Comparison of ENCODE assay signal across 8 cellular contexts in the genomic region with DNA sequence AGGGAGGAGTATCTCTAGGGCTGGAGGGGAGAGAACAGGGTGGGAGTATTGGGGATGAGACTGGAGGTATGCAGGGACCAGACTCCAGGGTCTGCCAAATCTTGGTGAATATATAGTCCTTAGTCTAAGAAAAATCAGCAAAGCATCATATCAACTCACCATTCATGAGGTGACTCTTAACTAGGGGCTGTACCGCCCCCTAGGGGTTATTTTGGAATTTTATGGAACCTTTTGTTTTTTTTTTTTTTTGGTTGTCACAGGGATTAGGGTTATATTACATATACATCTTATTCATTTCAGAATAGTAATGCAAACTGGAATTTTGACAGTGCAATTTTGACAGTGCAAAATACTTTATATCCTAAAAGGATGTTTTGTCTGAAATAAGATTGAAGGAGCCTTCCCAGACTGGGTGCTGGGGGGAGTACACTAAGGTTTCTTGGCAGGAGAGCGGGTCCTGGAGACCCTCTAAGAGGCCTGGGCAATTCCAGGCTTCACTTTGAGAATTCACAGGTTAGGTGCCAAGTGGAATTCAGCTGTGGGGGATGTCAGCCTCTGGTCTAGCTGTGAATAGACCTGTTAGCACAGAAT. TPM values are rescaled to one million over a fixed set of nuclear protein-coding genes. Genes with fewer than 3 reads are reported as not detected.
DNase-seq lines count a peak whose midpoint lies in the region; ATAC-seq, FAIRE-seq and TF ChIP-seq lines count a peak whose summit lies in the region.

No MANE protein-coding gene starts in this region.

- FAIRE-seq in astrocyte (lab: Jason Lieb, UNC): no peak

- no peak overlapping the region for H2AFZ ChIP-seq in astrocyte (ENCODE audit: low read depth, low read length)

- no peak overlapping the region for H3K27ac ChIP-seq in astrocyte (ENCODE audit: low read depth, low read length)
- peak overlapping the region; percentile 6 to 87 (median 50) for H3K27ac ChIP-seq in upper lobe of left lung

- no peak overlapping the region for H3K4me3 Mint-ChIP-seq in astrocyte (ENCODE audit: unreplicated experiment)

- H3K4me1 Mint-ChIP-seq in astrocyte (ENCODE audit: low read depth, unreplicated experiment): peaks cover 8% of the 10 kb centered on the region

- TF ChIP-seq EP300 in upper lobe of left lung (IDR thresholded peaks at IDR 0.05): no peak

- 34 to 64% methylated on average over 2 of the region's 2 CpGs for WGBS in upper lobe of left lung, 2 donors

- no peaks in the 10 kb centered on the region for H3K27me3 ChIP-seq in astrocyte (ENCODE audit: insufficient read depth, low read length)
- H3K27me3 ChIP-seq in kidney epithelial cell (ENCODE audit: control insufficient read depth, insufficient read depth, low read length): no peaks in the 10 kb centered on the region
- no peaks in the 10 kb centered on the region for H3K27me3 ChIP-seq in upper lobe of left lung

- H3K36me3 Mint-ChIP-seq in astrocyte (ENCODE audit: low read depth, unreplicated experiment): no peaks in the 10 kb centered on the region

- TF ChIP-seq CTCF in AG09309 (IDR thresholded peaks at IDR 0.05; ENCODE audit: control insufficient read depth, insufficient read depth, low read depth, low read length, missing control alignments) (peak; percentile 59), astrocyte (IDR thresholded peaks at IDR 0.05; ENCODE audit: insufficient read depth, low read depth, low read length) (peak; percentile 61), kidney epithelial cell (IDR thresholded peaks at IDR 0.05; ENCODE audit: insufficient read depth, low read length, poor library complexity, severe bottlenecking) (peak; percentile 62), upper lobe of left lung (IDR thresholded peaks at IDR 0.05) (peak in 5 of 6 experiments; percentile 31 to 54 (median 47))

- no peak for TF ChIP-seq POLR2A in upper lobe of left lung (IDR thresholded peaks at IDR 0.05)

- H3K27ac Mint-ChIP-seq in astrocyte (ENCODE audit: unreplicated experiment): no peak overlapping the region

- H3K9me3 Mint-ChIP-seq in astrocyte (ENCODE audit: unreplicated experiment): no peaks in the 10 kb centered on the region

- ATAC-seq in upper lobe of left lung (ENCODE audit: low FRiP score in 2 of 2) (peak in 1 of 2 donors; percentile 25), GM18858 (IDR thresholded peaks at IDR 0.05; ENCODE audit: unreplicated experiment) (no peak)

- peaks cover 11% of the 10 kb centered on the region for H4K20me1 ChIP-seq in astrocyte (ENCODE audit: insufficient read depth, low read length)

- H3K4me1 ChIP-seq in astrocyte (ENCODE audit: insufficient read depth, low read length): peaks cover 9% of the 10 kb centered on the region
- peaks cover 50 to 61% (median 53%) of the 10 kb centered on the region in 4 donors for H3K4me1 ChIP-seq in upper lobe of left lung

- peaks cover 55% of the 10 kb centered on the region for H3K79me2 ChIP-seq in astrocyte (ENCODE audit: insufficient read depth, low read length)

- H3K36me3 ChIP-seq in astrocyte (ENCODE audit: insufficient read depth, low read length) (no peaks in the 10 kb centered on the region), kidney epithelial cell (ENCODE audit: control insufficient read depth, insufficient read depth, low read length) (no peaks in the 10 kb centered on the region), upper lobe of left lung (no peaks in the 10 kb centered on the region)

- H3K4me2 ChIP-seq in astrocyte (ENCODE audit: low read length): no peak overlapping the region

- H3K9ac ChIP-seq in astrocyte (ENCODE audit: low read length): no peak overlapping the region

- no peaks in the 10 kb centered on the region for H3K9me3 ChIP-seq in astrocyte (ENCODE audit: insufficient read depth, low read depth, low read length)
- no peaks in the 10 kb centered on the region for H3K9me3 ChIP-seq in upper lobe of left lung

- H3K4me3 ChIP-seq in AG09309 (ENCODE audit: control insufficient read depth, low read depth, low read length): no peak overlapping the region
- no peak overlapping the region for H3K4me3 ChIP-seq in astrocyte (ENCODE audit: insufficient read depth, low read depth, low read length)
- H3K4me3 ChIP-seq in kidney epithelial cell (ENCODE audit: low read depth, low read length): no peak overlapping the region
- no peak overlapping the region for H3K4me3 ChIP-seq in upper lobe of left lung

- no peaks in the 10 kb centered on the region for H3K27me3 Mint-ChIP-seq in astrocyte (ENCODE audit: low read depth, unreplicated experiment)

- DNase-seq in AG09309 (ENCODE audit: low read depth): no peak
- peak; percentile 59 for DNase-seq in EL
- peak; percentile 17 for DNase-seq in NCI-H2081 treated with DMSO at 0.1 percent for 48 hours (lab: John Stamatoyannopoulos, UW)
- no peak for DNase-seq in astrocyte (ENCODE audit: low read depth)
- DNase-seq in kidney epithelial cell (ENCODE audit: low read depth): no peak
- no peak for DNase-seq in upper lobe of left lung
- no peak for DNase-seq in NCI-H526 treated with DMSO at 0.1 percent for 48 hours (lab: John Stamatoyannopoulos, UW)

RNA-seq across cellular contexts. Expression of a gene that starts 7.5 kb away (rescaled TPM):
- 19.7 and 23.9 TPM in 2 replicates for total RNA-seq in astrocyte
- total RNA-seq in kidney epithelial cell: 40.7 and 48.0 TPM in 2 replicates
- total RNA-seq in upper lobe of left lung: 100 to 1,000 TPM in 1 of 6 donors, 10 to 100 TPM in 5; 39.4 to 103 (median 49.7) TPM

Comparison
In these comparisons a context has a peak if more than half of its experiments do, and no peak if none do; other contexts are left out.
1. DNase-seq: peak in EL (single experiment) and NCI-H2081 treated with DMSO at 0.1 percent for 48 hours (single experiment); none in AG09309 (single experiment), astrocyte (single experiment), kidney epithelial cell (single experiment), upper lobe of left lung (0 of 2) and NCI-H526 treated with DMSO at 0.1 percent for 48 hours (single experiment).
2. Peak in every context shown above with its lines, with median percentiles within 50 percentile points of each other: CTCF ChIP-seq.